In the genomic region with DNA sequence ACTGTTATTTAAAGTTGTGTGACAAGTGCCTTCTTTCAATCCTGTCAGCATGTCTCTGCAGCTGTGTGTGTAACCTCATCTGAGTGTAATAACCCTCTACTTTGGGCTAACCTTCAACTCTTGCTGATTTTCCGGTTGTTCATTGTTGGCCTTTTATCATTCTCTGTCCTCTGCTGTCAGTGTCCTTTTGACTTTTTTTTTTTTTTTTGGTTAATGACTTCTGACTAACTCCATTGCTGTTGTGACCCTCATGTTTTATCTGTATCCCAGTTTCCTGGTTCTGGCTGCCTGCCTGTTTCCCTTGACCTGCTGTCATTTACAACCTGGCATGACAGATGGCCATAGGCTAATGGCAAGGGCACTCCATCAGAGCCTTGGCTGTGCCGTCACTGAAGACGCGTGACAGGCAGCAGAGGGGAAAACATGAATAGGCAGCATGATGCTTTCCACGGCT, we compare ENCODE assay signal across 1 cellular context.
TF ChIP-seq lines count a peak whose summit lies in the region.

No MANE protein-coding gene starts in this region.

TF ChIP-seq in HepG2, 621 proteins besides CTCF, POLR2A, EP300 and RAD21 (continued from another document and continues in another):
- TF ChIP-seq, protein P1, sequence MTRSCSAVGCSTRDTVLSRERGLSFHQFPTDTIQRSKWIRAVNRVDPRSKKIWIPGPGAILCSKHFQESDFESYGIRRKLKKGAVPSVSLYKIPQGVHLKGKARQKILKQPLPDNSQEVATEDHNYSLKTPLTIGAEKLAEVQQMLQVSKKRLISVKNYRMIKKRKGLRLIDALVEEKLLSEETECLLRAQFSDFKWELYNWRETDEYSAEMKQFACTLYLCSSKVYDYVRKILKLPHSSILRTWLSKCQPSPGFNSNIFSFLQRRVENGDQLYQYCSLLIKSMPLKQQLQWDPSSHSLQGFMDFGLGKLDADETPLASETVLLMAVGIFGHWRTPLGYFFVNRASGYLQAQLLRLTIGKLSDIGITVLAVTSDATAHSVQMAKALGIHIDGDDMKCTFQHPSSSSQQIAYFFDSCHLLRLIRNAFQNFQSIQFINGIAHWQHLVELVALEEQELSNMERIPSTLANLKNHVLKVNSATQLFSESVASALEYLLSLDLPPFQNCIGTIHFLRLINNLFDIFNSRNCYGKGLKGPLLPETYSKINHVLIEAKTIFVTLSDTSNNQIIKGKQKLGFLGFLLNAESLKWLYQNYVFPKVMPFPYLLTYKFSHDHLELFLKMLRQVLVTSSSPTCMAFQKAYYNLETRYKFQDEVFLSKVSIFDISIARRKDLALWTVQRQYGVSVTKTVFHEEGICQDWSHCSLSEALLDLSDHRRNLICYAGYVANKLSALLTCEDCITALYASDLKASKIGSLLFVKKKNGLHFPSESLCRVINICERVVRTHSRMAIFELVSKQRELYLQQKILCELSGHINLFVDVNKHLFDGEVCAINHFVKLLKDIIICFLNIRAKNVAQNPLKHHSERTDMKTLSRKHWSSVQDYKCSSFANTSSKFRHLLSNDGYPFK (CRISPR knock-in tag; IDR thresholded peaks at IDR 0.05; ENCODE audit: borderline replicate concordance) = no peak
- TF ChIP-seq NFKBIZ (CRISPR knock-in tag; IDR thresholded peaks at IDR 0.05) = no peak
- TF ChIP-seq HOXA3 (CRISPR knock-in tag; IDR thresholded peaks at IDR 0.05) = no peak
- TF ChIP-seq ZNF34 (CRISPR knock-in tag; IDR thresholded peaks at IDR 0.05; ENCODE audit: borderline replicate concordance) = no peak
- no peak for TF ChIP-seq SIX1 (CRISPR knock-in tag; IDR thresholded peaks at IDR 0.05; ENCODE audit: borderline replicate concordance)
- TF ChIP-seq SOX13 (IDR thresholded peaks at IDR 0.05) = no peak
- no peak; a peak in 1 of 4 replicates for TF ChIP-seq SOX13 (CRISPR knock-in tag; conservative IDR thresholded peaks at IDR 0.05 in 1 of 2, IDR thresholded peaks at IDR 0.05 in 1 of 2)
- no peak for TF ChIP-seq IRF9 (CRISPR knock-in tag; IDR thresholded peaks at IDR 0.05; ENCODE audit: borderline replicate concordance)
- TF ChIP-seq DNMT1 (CRISPR knock-in tag; IDR thresholded peaks at IDR 0.05) = no peak
- 0 out of 2 replicates have a peak, but pooled peaks have one; percentile 13 for TF ChIP-seq ETV5 (CRISPR knock-in tag; IDR thresholded peaks at IDR 0.05; ENCODE audit: borderline replicate concordance)
- peak; percentile 52 for TF ChIP-seq RARA (CRISPR knock-in tag; IDR thresholded peaks at IDR 0.05)
- TF ChIP-seq, protein P2, sequence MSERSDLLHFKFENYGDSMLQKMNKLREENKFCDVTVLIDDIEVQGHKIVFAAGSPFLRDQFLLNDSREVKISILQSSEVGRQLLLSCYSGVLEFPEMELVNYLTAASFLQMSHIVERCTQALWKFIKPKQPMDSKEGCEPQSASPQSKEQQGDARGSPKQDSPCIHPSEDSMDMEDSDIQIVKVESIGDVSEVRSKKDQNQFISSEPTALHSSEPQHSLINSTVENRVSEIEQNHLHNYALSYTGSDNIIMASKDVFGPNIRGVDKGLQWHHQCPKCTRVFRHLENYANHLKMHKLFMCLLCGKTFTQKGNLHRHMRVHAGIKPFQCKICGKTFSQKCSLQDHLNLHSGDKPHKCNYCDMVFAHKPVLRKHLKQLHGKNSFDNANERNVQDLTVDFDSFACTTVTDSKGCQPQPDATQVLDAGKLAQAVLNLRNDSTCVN (CRISPR knock-in tag; IDR thresholded peaks at IDR 0.05; ENCODE audit: borderline replicate concordance) = no peak
- no peak for TF ChIP-seq GLMP (CRISPR knock-in tag; IDR thresholded peaks at IDR 0.05; ENCODE audit: borderline replicate concordance)
- TF ChIP-seq ZBTB21 (CRISPR knock-in tag; IDR thresholded peaks at IDR 0.05) = no peak
- no peak for TF ChIP-seq HNRNPLL (IDR thresholded peaks at IDR 0.05; ENCODE audit: low read depth, low read length, poor library complexity, severe bottlenecking)
- no peak for TF ChIP-seq ZNF232 (CRISPR knock-in tag; IDR thresholded peaks at IDR 0.05; ENCODE audit: borderline replicate concordance)
- TF ChIP-seq, protein P3, sequence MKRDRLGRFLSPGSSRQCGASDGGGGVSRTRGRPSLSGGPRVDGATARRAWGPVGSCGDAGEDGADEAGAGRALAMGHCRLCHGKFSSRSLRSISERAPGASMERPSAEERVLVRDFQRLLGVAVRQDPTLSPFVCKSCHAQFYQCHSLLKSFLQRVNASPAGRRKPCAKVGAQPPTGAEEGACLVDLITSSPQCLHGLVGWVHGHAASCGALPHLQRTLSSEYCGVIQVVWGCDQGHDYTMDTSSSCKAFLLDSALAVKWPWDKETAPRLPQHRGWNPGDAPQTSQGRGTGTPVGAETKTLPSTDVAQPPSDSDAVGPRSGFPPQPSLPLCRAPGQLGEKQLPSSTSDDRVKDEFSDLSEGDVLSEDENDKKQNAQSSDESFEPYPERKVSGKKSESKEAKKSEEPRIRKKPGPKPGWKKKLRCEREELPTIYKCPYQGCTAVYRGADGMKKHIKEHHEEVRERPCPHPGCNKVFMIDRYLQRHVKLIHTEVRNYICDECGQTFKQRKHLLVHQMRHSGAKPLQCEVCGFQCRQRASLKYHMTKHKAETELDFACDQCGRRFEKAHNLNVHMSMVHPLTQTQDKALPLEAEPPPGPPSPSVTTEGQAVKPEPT (CRISPR knock-in tag; IDR thresholded peaks at IDR 0.05; ENCODE audit: low read depth) = no peak
- TF ChIP-seq ZFP36L2 (CRISPR knock-in tag; IDR thresholded peaks at IDR 0.05) = no peak
- no peak for TF ChIP-seq NFE2L1 (CRISPR knock-in tag; IDR thresholded peaks at IDR 0.05; ENCODE audit: borderline replicate concordance)
- no peak for TF ChIP-seq ZNF264 (CRISPR knock-in tag; IDR thresholded peaks at IDR 0.05)
- TF ChIP-seq CC2D1A (CRISPR knock-in tag; IDR thresholded peaks at IDR 0.05) = no peak
- no peak for TF ChIP-seq SP1 (IDR thresholded peaks at IDR 0.05)
- no peak for TF ChIP-seq SP1 (CRISPR knock-in tag; IDR thresholded peaks at IDR 0.05)
- TF ChIP-seq, protein P4, sequence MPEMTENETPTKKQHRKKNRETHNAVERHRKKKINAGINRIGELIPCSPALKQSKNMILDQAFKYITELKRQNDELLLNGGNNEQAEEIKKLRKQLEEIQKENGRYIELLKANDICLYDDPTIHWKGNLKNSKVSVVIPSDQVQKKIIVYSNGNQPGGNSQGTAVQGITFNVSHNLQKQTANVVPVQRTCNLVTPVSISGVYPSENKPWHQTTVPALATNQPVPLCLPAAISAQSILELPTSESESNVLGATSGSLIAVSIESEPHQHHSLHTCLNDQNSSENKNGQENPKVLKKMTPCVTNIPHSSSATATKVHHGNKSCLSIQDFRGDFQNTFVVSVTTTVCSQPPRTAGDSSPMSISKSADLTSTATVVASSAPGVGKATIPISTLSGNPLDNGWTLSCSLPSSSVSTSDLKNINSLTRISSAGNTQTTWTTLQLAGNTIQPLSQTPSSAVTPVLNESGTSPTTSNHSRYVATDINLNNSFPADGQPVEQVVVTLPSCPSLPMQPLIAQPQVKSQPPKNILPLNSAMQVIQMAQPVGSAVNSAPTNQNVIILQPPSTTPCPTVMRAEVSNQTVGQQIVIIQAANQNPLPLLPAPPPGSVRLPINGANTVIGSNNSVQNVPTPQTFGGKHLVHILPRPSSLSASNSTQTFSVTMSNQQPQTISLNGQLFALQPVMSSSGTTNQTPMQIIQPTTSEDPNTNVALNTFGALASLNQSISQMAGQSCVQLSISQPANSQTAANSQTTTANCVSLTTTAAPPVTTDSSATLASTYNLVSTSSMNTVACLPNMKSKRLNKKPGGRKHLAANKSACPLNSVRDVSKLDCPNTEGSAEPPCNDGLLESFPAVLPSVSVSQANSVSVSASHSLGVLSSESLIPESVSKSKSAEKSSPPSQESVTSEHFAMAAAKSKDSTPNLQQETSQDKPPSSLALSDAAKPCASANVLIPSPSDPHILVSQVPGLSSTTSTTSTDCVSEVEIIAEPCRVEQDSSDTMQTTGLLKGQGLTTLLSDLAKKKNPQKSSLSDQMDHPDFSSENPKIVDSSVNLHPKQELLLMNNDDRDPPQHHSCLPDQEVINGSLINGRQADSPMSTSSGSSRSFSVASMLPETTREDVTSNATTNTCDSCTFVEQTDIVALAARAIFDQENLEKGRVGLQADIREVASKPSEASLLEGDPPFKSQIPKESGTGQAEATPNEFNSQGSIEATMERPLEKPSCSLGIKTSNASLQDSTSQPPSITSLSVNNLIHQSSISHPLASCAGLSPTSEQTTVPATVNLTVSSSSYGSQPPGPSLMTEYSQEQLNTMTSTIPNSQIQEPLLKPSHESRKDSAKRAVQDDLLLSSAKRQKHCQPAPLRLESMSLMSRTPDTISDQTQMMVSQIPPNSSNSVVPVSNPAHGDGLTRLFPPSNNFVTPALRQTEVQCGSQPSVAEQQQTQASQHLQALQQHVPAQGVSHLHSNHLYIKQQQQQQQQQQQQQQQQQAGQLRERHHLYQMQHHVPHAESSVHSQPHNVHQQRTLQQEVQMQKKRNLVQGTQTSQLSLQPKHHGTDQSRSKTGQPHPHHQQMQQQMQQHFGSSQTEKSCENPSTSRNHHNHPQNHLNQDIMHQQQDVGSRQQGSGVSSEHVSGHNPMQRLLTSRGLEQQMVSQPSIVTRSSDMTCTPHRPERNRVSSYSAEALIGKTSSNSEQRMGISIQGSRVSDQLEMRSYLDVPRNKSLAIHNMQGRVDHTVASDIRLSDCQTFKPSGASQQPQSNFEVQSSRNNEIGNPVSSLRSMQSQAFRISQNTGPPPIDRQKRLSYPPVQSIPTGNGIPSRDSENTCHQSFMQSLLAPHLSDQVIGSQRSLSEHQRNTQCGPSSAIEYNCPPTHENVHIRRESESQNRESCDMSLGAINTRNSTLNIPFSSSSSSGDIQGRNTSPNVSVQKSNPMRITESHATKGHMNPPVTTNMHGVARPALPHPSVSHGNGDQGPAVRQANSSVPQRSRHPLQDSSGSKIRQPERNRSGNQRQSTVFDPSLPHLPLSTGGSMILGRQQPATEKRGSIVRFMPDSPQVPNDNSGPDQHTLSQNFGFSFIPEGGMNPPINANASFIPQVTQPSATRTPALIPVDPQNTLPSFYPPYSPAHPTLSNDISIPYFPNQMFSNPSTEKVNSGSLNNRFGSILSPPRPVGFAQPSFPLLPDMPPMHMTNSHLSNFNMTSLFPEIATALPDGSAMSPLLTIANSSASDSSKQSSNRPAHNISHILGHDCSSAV (CRISPR knock-in tag; IDR thresholded peaks at IDR 0.05; ENCODE audit: borderline replicate concordance) = no peak
- TF ChIP-seq CENPT (CRISPR knock-in tag; IDR thresholded peaks at IDR 0.05; ENCODE audit: low read depth) = no peak
- TF ChIP-seq TRIM24 (CRISPR knock-in tag; IDR thresholded peaks at IDR 0.05) = no peak
- no peak for TF ChIP-seq CEBPB (IDR thresholded peaks at IDR 0.05; ENCODE audit: borderline replicate concordance, low read depth, low read length)
- no peak for TF ChIP-seq HDAC6 (IDR thresholded peaks at IDR 0.05; ENCODE audit: low read depth, low read length)
- no peak for TF ChIP-seq ZNF235 (CRISPR knock-in tag; IDR thresholded peaks at IDR 0.05; ENCODE audit: borderline replicate concordance)
- TF ChIP-seq ZNF562 (CRISPR knock-in tag; IDR thresholded peaks at IDR 0.05; ENCODE audit: borderline replicate concordance) = no peak
- no peak for TF ChIP-seq PHF21A (CRISPR knock-in tag; IDR thresholded peaks at IDR 0.05)
- TF ChIP-seq ZNF441 (CRISPR knock-in tag; IDR thresholded peaks at IDR 0.05; ENCODE audit: borderline replicate concordance) = no peak
- TF ChIP-seq CCAR2 (optimal IDR thresholded peaks at IDR 0.05; ENCODE audit: low read depth, low read length) = no peak
- TF ChIP-seq, protein P5, sequence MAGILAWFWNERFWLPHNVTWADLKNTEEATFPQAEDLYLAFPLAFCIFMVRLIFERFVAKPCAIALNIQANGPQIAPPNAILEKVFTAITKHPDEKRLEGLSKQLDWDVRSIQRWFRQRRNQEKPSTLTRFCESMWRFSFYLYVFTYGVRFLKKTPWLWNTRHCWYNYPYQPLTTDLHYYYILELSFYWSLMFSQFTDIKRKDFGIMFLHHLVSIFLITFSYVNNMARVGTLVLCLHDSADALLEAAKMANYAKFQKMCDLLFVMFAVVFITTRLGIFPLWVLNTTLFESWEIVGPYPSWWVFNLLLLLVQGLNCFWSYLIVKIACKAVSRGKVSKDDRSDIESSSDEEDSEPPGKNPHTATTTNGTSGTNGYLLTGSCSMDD (CRISPR knock-in tag; IDR thresholded peaks at IDR 0.05) = no peak
- TF ChIP-seq PHF5A (CRISPR knock-in tag; IDR thresholded peaks at IDR 0.05; ENCODE audit: low read depth, unreplicated experiment) = no peak
- TF ChIP-seq MTA3 (CRISPR knock-in tag; IDR thresholded peaks at IDR 0.05) = no peak
- no peak for TF ChIP-seq CHCHD3 (CRISPR knock-in tag; IDR thresholded peaks at IDR 0.05)
- no peak for TF ChIP-seq KLF12 (CRISPR knock-in tag; IDR thresholded peaks at IDR 0.05; ENCODE audit: borderline replicate concordance)
- no peak for TF ChIP-seq ZNF556 (CRISPR knock-in tag; IDR thresholded peaks at IDR 0.05; ENCODE audit: borderline replicate concordance)
- no peak for TF ChIP-seq HNF4G (IDR thresholded peaks at IDR 0.05; ENCODE audit: borderline replicate concordance, low read depth, low read length)
- TF ChIP-seq HNF4G (CRISPR knock-in tag; IDR thresholded peaks at IDR 0.05; ENCODE audit: borderline replicate concordance, low read depth) = no peak
- peak; percentile 76; the same call in 1 of the 2 replicates for TF ChIP-seq ZNF362 (CRISPR knock-in tag; IDR thresholded peaks at IDR 0.05; ENCODE audit: borderline replicate concordance)
- no peak for TF ChIP-seq PAF1 (CRISPR knock-in tag; IDR thresholded peaks at IDR 0.05)
- no peak for TF ChIP-seq ZNF451 (CRISPR knock-in tag; IDR thresholded peaks at IDR 0.05)
- no peak for TF ChIP-seq ZNF749 (CRISPR knock-in tag; IDR thresholded peaks at IDR 0.05; ENCODE audit: borderline replicate concordance)
- TF ChIP-seq SKI (IDR thresholded peaks at IDR 0.05; ENCODE audit: partially characterized antibody) = no peak
- no peak for TF ChIP-seq ESRRA (CRISPR knock-in tag; IDR thresholded peaks at IDR 0.05; ENCODE audit: low read depth)
- 0 out of 2 replicates have a peak, but pooled peaks have one; percentile 31 for TF ChIP-seq ZZZ3 (CRISPR knock-in tag; IDR thresholded peaks at IDR 0.05; ENCODE audit: borderline replicate concordance)
